In genomic region chr18:11981383-11981632, GRCh38 we compare ENCODE assay signal across 8 cellular contexts. TPM values are rescaled to one million over a fixed set of nuclear protein-coding genes. Genes with fewer than 3 reads are reported as not detected.
DNase-seq lines count a peak whose midpoint lies in the region; ATAC-seq and TF ChIP-seq lines count a peak whose summit lies in the region.

IMPA2 (plus strand) TSS chr18:11981507; CDS start chr18:11981670, 163 bp downstream.

- no peaks in the 10 kb centered on the region for H3K9me3 Mint-ChIP-seq in activated T-cell treated with anti-CD3 and anti-CD28 coated beads, Interleukin-2, amount 50 U/mL, for 4 hours

- H2AFZ ChIP-seq in KMS-11 (ENCODE audit: low read depth), result peak within 1 kb of the TSS; percentile 95

- H3K4me1 Mint-ChIP-seq in activated T-cell treated with anti-CD3 and anti-CD28 coated beads, Interleukin-2, amount 50 U/mL, for 4 hours (ENCODE audit: low read depth), result peaks cover 12% of the 10 kb centered on the region

- CTCF ChIA-PET in HEK293T (lab: Yijun Ruan, JAX), result interaction anchor here (1.2 kb wide), 1 partner anchor 326 kb away, joined by 4 read pairs; no protein-coding TSS in a partner anchor

- POLR2A ChIA-PET in HEK293T (lab: Yijun Ruan, JAX), result interaction anchor here (1.3 to 1.6 kb wide), 4 partner anchors 10 to 31 kb away, joined by 3 to 15 read pairs (median 7); no protein-coding TSS in a partner anchor

- H3K4me2 ChIP-seq in KMS-11, result peak within 1 kb of the TSS; percentile 94

- intact Hi-C loops in dorsolateral prefrontal cortex (cut with DNase I), result loop anchor here (5.0 kb wide), 2 partner anchors 34 to 129 kb away; partner anchors contain the start of gene CHMP1B (in 1 of the 2)

- peak within 1 kb of the TSS; percentile 92 for H3K9ac ChIP-seq in KMS-11

- H3K4me3 ChIP-seq in KMS-11 (IDR thresholded peaks at IDR 0.05; ENCODE audit: insufficient read depth, low read depth, low read length), result peak within 1 kb of the TSS; percentile 47
- H3K4me3 ChIP-seq in dorsolateral prefrontal cortex, result peak within 1 kb of the TSS; percentile 56 to 90 (median 74)

- H3K4me1 ChIP-seq in KMS-11 (ENCODE audit: low read depth, poor library complexity, severe bottlenecking), result peaks cover 18% of the 10 kb centered on the region

- ATAC-seq in activated T-cell treated with anti-CD3 and anti-CD28 coated beads, Interleukin-2, amount 50 U/mL, for 4 hours, result peak in 1 of 2 donors; percentile 69

- TF ChIP-seq CTCF in KMS-11 (conservative IDR thresholded peaks at IDR 0.05; ENCODE audit: low read depth, low read length) (no peak), dorsolateral prefrontal cortex (IDR thresholded peaks at IDR 0.05 in 54 of 56, conservative IDR thresholded peaks at IDR 0.05 in 2 of 56; ENCODE audit: low read depth in 1 of 56, partially characterized antibody in 56 of 56) (no peak)

- H3K27me3 ChIP-seq in KMS-11 (ENCODE audit: insufficient read depth, low read depth), result no peaks in the 10 kb centered on the region
- H3K27me3 ChIP-seq in dorsolateral prefrontal cortex, result peaks cover 0 to 14% (median 0%) of the 10 kb centered on the region in 45 donors

- no peaks in the 10 kb centered on the region for H3K36me3 Mint-ChIP-seq in activated T-cell treated with anti-CD3 and anti-CD28 coated beads, Interleukin-2, amount 50 U/mL, for 4 hours (ENCODE audit: insufficient read depth)

- no peaks in the 10 kb centered on the region for H3K27me3 Mint-ChIP-seq in activated T-cell treated with anti-CD3 and anti-CD28 coated beads, Interleukin-2, amount 50 U/mL, for 4 hours (ENCODE audit: low read depth)

- H3K36me3 ChIP-seq in KMS-11 (ENCODE audit: insufficient read depth), result no peaks in the 10 kb centered on the region

- no peaks in the 10 kb centered on the region for H3K79me2 ChIP-seq in KMS-11 (ENCODE audit: insufficient read depth, low read depth)

- H3K4me3 Mint-ChIP-seq in activated T-cell treated with anti-CD3 and anti-CD28 coated beads, Interleukin-2, amount 50 U/mL, for 4 hours, result peak within 1 kb of the TSS; percentile 84

- H4K20me1 ChIP-seq in KMS-11 (ENCODE audit: insufficient read depth), result no peaks in the 10 kb centered on the region

- no peak for DNase-seq in activated T-cell treated with anti-CD3 and anti-CD28 coated beads, Interleukin-2, amount 50 U/mL, for 4 hours
- no peak for DNase-seq in activated T-cell treated with anti-CD3 and anti-CD28 coated beads for 4 hours
- DNase-seq in dorsolateral prefrontal cortex, result no peak
- DNase-seq in myocyte (ENCODE audit: low read depth), result no peak
- DNase-seq in OCI-M1 (lab: John Stamatoyannopoulos, UW), result no peak
- DNase-seq in activated CD4-positive, alpha-beta T cell treated with anti-CD3 and anti-CD28 coated beads, Interleukin-2, amount 50 U/mL, for 48 hours, result no peak
- no peak for DNase-seq in HEK293T (ENCODE audit: extremely low spot score)

- H3K27ac ChIP-seq in KMS-11 (peak within 1 kb of the TSS; percentile 94), dorsolateral prefrontal cortex (peak within 1 kb of the TSS in 58 of 59 donors; percentile 13 to 90 (median 76))

TF ChIP-seq in HEK293T, 16 proteins besides CTCF, POLR2A, EP300 and RAD21:
- TF ChIP-seq PKNOX1 (IDR thresholded peaks at IDR 0.05) (no peak), L3MBTL2 (conservative IDR thresholded peaks at IDR 0.05) (no peak), ELF4 (IDR thresholded peaks at IDR 0.05) (no peak), BHLHE40 (IDR thresholded peaks at IDR 0.05; ENCODE audit: borderline replicate concordance) (no peak), FOXK2 (IDR thresholded peaks at IDR 0.05) (no peak), SP1 (IDR thresholded peaks at IDR 0.05) (no peak), SUZ12 (IDR thresholded peaks at IDR 0.05) (no peak), CTBP1 (IDR thresholded peaks at IDR 0.05; ENCODE audit: borderline replicate concordance) (no peak), NFRKB (IDR thresholded peaks at IDR 0.05) (no peak), ARNT (IDR thresholded peaks at IDR 0.05) (no peak), FOXM1 (IDR thresholded peaks at IDR 0.05; ENCODE audit: borderline replicate concordance) (no peak), LEF1 (IDR thresholded peaks at IDR 0.05; ENCODE audit: borderline replicate concordance) (no peak), FOXA1 (IDR thresholded peaks at IDR 0.05) (no peak), HDGF (IDR thresholded peaks at IDR 0.05; ENCODE audit: borderline replicate concordance) (no peak), TARDBP (IDR thresholded peaks at IDR 0.05) (no peak), ZNF384 (IDR thresholded peaks at IDR 0.05) (no peak)

RNA-seq across cellular contexts. Expression of gene IMPA2, which starts in this region (rescaled TPM):
- 10 to 100 TPM in 1 of 3 donors, 1 to 10 TPM in 2; 7.3 to 11.4 (median 9.8) TPM for total RNA-seq in activated T-cell treated with anti-CD3 and anti-CD28 coated beads, Interleukin-2, amount 50 U/mL, for 4 hours
- total RNA-seq in dorsolateral prefrontal cortex (10 to 100 TPM in 45 of 120 experiments, 1 to 10 TPM in 75; 3.8 to 27.2 (median 9.1) TPM), myocyte (17.8 and 36.9 TPM in 2 replicates)
- polyA plus RNA-seq in myocyte (2012), result 14.4 TPM
